In the genomic region with DNA sequence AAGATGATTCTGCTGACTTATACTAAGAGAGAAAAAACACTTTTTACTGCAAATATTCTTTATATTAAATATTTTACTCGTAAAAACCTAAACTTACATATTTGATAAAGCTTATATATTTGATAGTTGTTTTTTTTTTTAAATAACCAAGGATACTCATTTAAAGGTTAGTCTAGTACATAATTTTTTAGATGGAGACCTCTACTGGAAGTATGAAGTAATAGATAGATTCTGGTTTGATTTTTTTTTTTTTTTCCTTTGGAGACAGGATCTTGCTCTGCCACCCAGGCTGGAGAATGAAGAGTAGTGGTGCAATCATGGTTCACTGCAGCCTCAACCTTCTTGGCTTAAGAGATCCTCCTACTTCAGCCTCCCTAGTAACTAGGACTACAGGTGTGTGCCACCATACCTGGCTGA, we compare ENCODE assay signal across 8 cellular contexts. TPM values are rescaled to one million over a fixed set of nuclear protein-coding genes. Genes with fewer than 3 reads are reported as not detected.
DNase-seq lines count a peak whose midpoint lies in the region; ATAC-seq and TF ChIP-seq lines count a peak whose summit lies in the region.

No MANE protein-coding gene starts in this region.

- H3K27ac ChIP-seq in smooth muscle cell (ENCODE audit: low read depth) = no peak overlapping the region

- H3K36me3 ChIP-seq in smooth muscle cell (ENCODE audit: low read depth) = no peaks in the 10 kb centered on the region

- H3K9me3 ChIP-seq in smooth muscle cell (replicated peaks; ENCODE audit: low read depth) = no peaks in the 10 kb centered on the region

- no peak overlapping the region for H3K4me2 ChIP-seq in smooth muscle cell

- H3K4me3 ChIP-seq in smooth muscle cell = no peak overlapping the region

- ATAC-seq in GM21447 (IDR thresholded peaks at IDR 0.05; ENCODE audit: unreplicated experiment) (no peak), GM18870 (IDR thresholded peaks at IDR 0.05; ENCODE audit: unreplicated experiment) (no peak), HG02852 (IDR thresholded peaks at IDR 0.05; ENCODE audit: unreplicated experiment) (no peak)

- peaks cover 77% of the 10 kb centered on the region for H4K20me1 ChIP-seq in smooth muscle cell (ENCODE audit: low read depth)

- WGBS in smooth muscle cell (ENCODE audit: low lambda C conversion rate) = 98% methylated on average over 1 of the region's 1 CpG

- no peak overlapping the region for H2AFZ ChIP-seq in smooth muscle cell (ENCODE audit: low read depth)

- peaks cover 3% of the 10 kb centered on the region for H3F3A ChIP-seq in smooth muscle cell (ENCODE audit: low read depth)

- peaks cover 96% of the 10 kb centered on the region for H3K79me2 ChIP-seq in smooth muscle cell (ENCODE audit: low read depth)

- peak; percentile 43 for DNase-seq in NCI-H2171 treated with DMSO at 0.1 percent for 48 hours (lab: John Stamatoyannopoulos, UW)
- no peak for DNase-seq in NCI-H2171 (lab: John Stamatoyannopoulos, UW)
- peak; percentile 65 for DNase-seq in OCI-M1 (lab: John Stamatoyannopoulos, UW)
- peak; percentile 4 to 18 for DNase-seq in erythroblast (lab: John Stamatoyannopoulos, UW)
- DNase-seq in smooth muscle cell (lab: John Stamatoyannopoulos, UW; ENCODE audit: unreplicated experiment) = no peak

- H3K4me1 ChIP-seq in smooth muscle cell (ENCODE audit: low read depth) = no peaks in the 10 kb centered on the region

- no peak for TF ChIP-seq POLR2A in erythroblast (IDR thresholded peaks at IDR 0.05; ENCODE audit: low read length)

- H3K27me3 ChIP-seq in smooth muscle cell (ENCODE audit: low read depth) = no peaks in the 10 kb centered on the region

- no peak overlapping the region for H3K9ac ChIP-seq in smooth muscle cell (ENCODE audit: low read depth)

- TF ChIP-seq CTCF in smooth muscle cell (IDR thresholded peaks at IDR 0.05; ENCODE audit: borderline replicate concordance, insufficient read depth, poor library complexity, severe bottlenecking) = peak; percentile 19

RNA-seq across cellular contexts. Expression of a gene that starts 16.4 kb away (rescaled TPM):
- total RNA-seq in smooth muscle cell = 36.2 and 37.2 TPM in 2 replicates
- 8.2 and 9.9 TPM in 2 replicates for polyA plus RNA-seq in smooth muscle cell

Comparison
In these comparisons a context has a peak if more than half of its experiments do, and no peak if none do; other contexts are left out.
1. DNase-seq: peak in NCI-H2171 treated with DMSO at 0.1 percent for 48 hours (single experiment), OCI-M1 (single experiment) and erythroblast (2 of 2); none in NCI-H2171 (single experiment) and smooth muscle cell (single experiment).